8 cellular contexts compared by ENCODE assay signal in genomic region chr2:219543596-219544358, GRCh38. TPM values are rescaled to one million over a fixed set of nuclear protein-coding genes. Genes with fewer than 3 reads are reported as not detected.
DNase-seq lines count a peak whose midpoint lies in the region; ATAC-seq, FAIRE-seq and TF ChIP-seq lines count a peak whose summit lies in the region.

CHPF (minus strand) TSS chr2:219543809; CDS start chr2:219543538, 271 bp downstream.
TMEM198 (plus strand) TSS chr2:219544028; CDS start chr2:219544728, 700 bp downstream.

- peaks cover 20% of the 10 kb centered on the region for H3K4me1 Mint-ChIP-seq in activated T-helper 1 cell treated with anti-CD3 and anti-CD28 coated beads, Interleukin-12 subunit alpha, Interleukin-12 subunit beta, Interleukin-2, Interleukin-4 antibody, amounts not matched to agents 30 ng/mL and 10 ng/mL and 1 ng/mL, durations not matched to agents 14 hours and 24 hours and 36 hours (ENCODE audit: low read depth)

- H2AFZ ChIP-seq in Karpas-422 (ENCODE audit: low read length), result peak within 1 kb of the TSS; percentile 69; the same call in 1 of the 2 replicates

- H3K9me2 ChIP-seq in Karpas-422 (replicated peaks; ENCODE audit: insufficient read depth, low read length), result no peaks in the 10 kb centered on the region

- H3K4me1 ChIP-seq in Karpas-422 (ENCODE audit: low read length) (peaks cover 23% of the 10 kb centered on the region), esophagus squamous epithelium (peaks cover 19 to 40% (median 26%) of the 10 kb centered on the region in 3 donors)

- peaks cover 9% of the 10 kb centered on the region; the same call in 1 of the 2 replicates for H3K36me3 ChIP-seq in Karpas-422 (ENCODE audit: insufficient read depth, low read length)
- peaks cover 5 to 29% (median 12%) of the 10 kb centered on the region in 3 donors for H3K36me3 ChIP-seq in esophagus squamous epithelium

- H3K4me3 ChIP-seq in Karpas-422 (ENCODE audit: low read length) (peak within 1 kb of the TSS; percentile 99), esophagus squamous epithelium (peak within 1 kb of the TSS; percentile 58 to 94 (median 84))

- no peaks in the 10 kb centered on the region for H3K9me3 Mint-ChIP-seq in activated T-helper 1 cell treated with anti-CD3 and anti-CD28 coated beads, Interleukin-12 subunit alpha, Interleukin-12 subunit beta, Interleukin-2, Interleukin-4 antibody, amounts not matched to agents 30 ng/mL and 10 ng/mL and 1 ng/mL, durations not matched to agents 14 hours and 24 hours and 36 hours

- H3K4me2 ChIP-seq in Karpas-422 (ENCODE audit: low read depth, low read length, poor library complexity, severe bottlenecking), result peak within 1 kb of the TSS; percentile 98

- intact Hi-C loops in activated T-helper 1 cell treated with anti-CD3 and anti-CD28 coated beads, Interleukin-12 subunit alpha, Interleukin-12 subunit beta, Interleukin-2, Interleukin-4 antibody, amounts not matched to agents 30 ng/mL and 10 ng/mL and 1 ng/mL, durations not matched to agents 14 hours and 24 hours and 36 hours (cut with micrococcal nuclease), result loop anchor here (1.0 to 10.0 kb wide), 12 partner anchors 9 to 1271 kb away; partner anchors contain the start of genes AAMP, DNAJB2, GMPPA and NHEJ1
- intact Hi-C loops in esophagus squamous epithelium (cut with DNase I), result no loop called here

- 2 to 4% methylated on average over 4 to 17 of the region's 75 CpGs for WGBS in esophagus squamous epithelium, 2 donors

- peak; percentile 75 for ATAC-seq in GM21825 (IDR thresholded peaks at IDR 0.05; ENCODE audit: unreplicated experiment)

- DNase-seq in DMS79 treated with DMSO at 0.1 percent for 48 hours (lab: John Stamatoyannopoulos, UW), result peak; percentile 90
- peak; percentile 99 for DNase-seq in Karpas-422
- DNase-seq in RCC 7860 (ENCODE audit: low spot score), result peak; percentile 92
- peak; percentile 94 for DNase-seq in activated T-helper 1 cell treated with anti-CD3 and anti-CD28 coated beads, Interleukin-12 subunit alpha, Interleukin-12 subunit beta, Interleukin-2, Interleukin-4 antibody, amounts not matched to agents 30 ng/mL and 10 ng/mL and 1 ng/mL, durations not matched to agents 14 hours and 24 hours and 36 hours (ENCODE audit: low spot score)
- peak; percentile 77 for DNase-seq in esophagus squamous epithelium (lab: John Stamatoyannopoulos, UW)
- DNase-seq in myocyte (ENCODE audit: low read depth), result peak; percentile 99
- DNase-seq in stimulated activated CD8-positive, alpha-beta memory T cell treated with anti-CD3 and anti-CD28 coated beads, Interleukin-7, amount 100 ng/mL, for 4 hours (ENCODE audit: low read depth in 2 of 2), result peak; percentile 85 to 87

- peak within 1 kb of the TSS; percentile 93 for H3K9ac ChIP-seq in Karpas-422 (ENCODE audit: low read length)

- peaks cover 10% of the 10 kb centered on the region for H4K20me1 ChIP-seq in Karpas-422 (ENCODE audit: insufficient read depth, low read depth, low read length)

- peak; percentile 80 for FAIRE-seq in RCC 7860 (lab: Jason Lieb, UNC)

- peak in 3 of 4 donors; percentile 19 to 76 (median 58) for TF ChIP-seq POLR2A in esophagus squamous epithelium (IDR thresholded peaks at IDR 0.05)

- peak within 1 kb of the TSS; percentile 93 for H3K4me3 Mint-ChIP-seq in activated T-helper 1 cell treated with anti-CD3 and anti-CD28 coated beads, Interleukin-12 subunit alpha, Interleukin-12 subunit beta, Interleukin-2, Interleukin-4 antibody, amounts not matched to agents 30 ng/mL and 10 ng/mL and 1 ng/mL, durations not matched to agents 14 hours and 24 hours and 36 hours

- H3K9me3 ChIP-seq in Karpas-422 (ENCODE audit: low read length) (no peaks in the 10 kb centered on the region), esophagus squamous epithelium (no peaks in the 10 kb centered on the region)

- TF ChIP-seq CTCF in esophagus squamous epithelium (IDR thresholded peaks at IDR 0.05), result peak in 1 of 6 experiments; percentile 8

- H3K27me3 ChIP-seq in Karpas-422 (ENCODE audit: low read length) (no peaks in the 10 kb centered on the region), esophagus squamous epithelium (peaks cover 0 to 43% (median 0%) of the 10 kb centered on the region in 4 donors)

- peaks cover 25% of the 10 kb centered on the region for H3K27me3 Mint-ChIP-seq in activated T-helper 1 cell treated with anti-CD3 and anti-CD28 coated beads, Interleukin-12 subunit alpha, Interleukin-12 subunit beta, Interleukin-2, Interleukin-4 antibody, amounts not matched to agents 30 ng/mL and 10 ng/mL and 1 ng/mL, durations not matched to agents 14 hours and 24 hours and 36 hours (ENCODE audit: insufficient read depth)

- H3K79me2 ChIP-seq in Karpas-422 (ENCODE audit: low read length), result peaks cover 9% of the 10 kb centered on the region

- H3K27ac ChIP-seq in Karpas-422 (ENCODE audit: low read length) (peak within 1 kb of the TSS; percentile 60), esophagus squamous epithelium (peak within 1 kb of the TSS; percentile 93 to 98 (median 95))

- H3K27ac Mint-ChIP-seq in activated T-helper 1 cell treated with anti-CD3 and anti-CD28 coated beads, Interleukin-12 subunit alpha, Interleukin-12 subunit beta, Interleukin-2, Interleukin-4 antibody, amounts not matched to agents 30 ng/mL and 10 ng/mL and 1 ng/mL, durations not matched to agents 14 hours and 24 hours and 36 hours, result peak within 1 kb of the TSS; percentile 85

- peaks cover 5% of the 10 kb centered on the region for H3K36me3 Mint-ChIP-seq in activated T-helper 1 cell treated with anti-CD3 and anti-CD28 coated beads, Interleukin-12 subunit alpha, Interleukin-12 subunit beta, Interleukin-2, Interleukin-4 antibody, amounts not matched to agents 30 ng/mL and 10 ng/mL and 1 ng/mL, durations not matched to agents 14 hours and 24 hours and 36 hours (ENCODE audit: low read depth)

RNA-seq across cellular contexts. Expression of gene CHPF, which starts in this region (rescaled TPM):
- 25.5 and 44.5 TPM in 2 replicates for total RNA-seq in Karpas-422 (2014; rRNA removed; shearing (Covaris generic); ENCODE audit: low replicate concordance)
- total RNA-seq in activated T-helper 1 cell treated with anti-CD3 and anti-CD28 coated beads, Interleukin-12 subunit alpha, Interleukin-12 subunit beta, Interleukin-2, Interleukin-4 antibody, amounts not matched to agents 30 ng/mL and 10 ng/mL and 1 ng/mL, durations not matched to agents 14 hours and 24 hours and 36 hours, result 41.3 and 43.4 TPM in 2 replicates
- 10 to 100 TPM; 40.4 to 56.6 (median 52.6) TPM for total RNA-seq in esophagus squamous epithelium
- 382 and 388 TPM in 2 replicates for total RNA-seq in myocyte
- 301 TPM for polyA plus RNA-seq in myocyte (2012)

RNA-seq across cellular contexts. Expression of gene TMEM198, which starts in this region (rescaled TPM):
- total RNA-seq in Karpas-422 (2014; rRNA removed; shearing (Covaris generic); ENCODE audit: low replicate concordance), result 2.7 and 3.2 TPM in 2 replicates
- 2.9 and 3.3 TPM in 2 replicates for total RNA-seq in activated T-helper 1 cell treated with anti-CD3 and anti-CD28 coated beads, Interleukin-12 subunit alpha, Interleukin-12 subunit beta, Interleukin-2, Interleukin-4 antibody, amounts not matched to agents 30 ng/mL and 10 ng/mL and 1 ng/mL, durations not matched to agents 14 hours and 24 hours and 36 hours
- under 1 TPM; 0.62 to 0.87 (median 0.78) TPM for total RNA-seq in esophagus squamous epithelium
- total RNA-seq in myocyte, result 5.8 and 9.0 TPM in 2 replicates
- polyA plus RNA-seq in myocyte (2012), result 4.5 TPM

Comparison
In these comparisons a context has a peak if more than half of its experiments do, and no peak if none do; other contexts are left out.
1. Peak in every context shown above with its lines: DNase-seq, ATAC-seq, H3K4me3 ChIP-seq and H3K27ac ChIP-seq.